ENCODE assay signal across 17 cellular contexts in genomic region chr9:75990181-75990580, GRCh38.
DNase-seq lines count a peak whose midpoint lies in the region; ATAC-seq and TF ChIP-seq lines count a peak whose summit lies in the region.
"Had no signal": no experiment of that assay in that cellular context is flagged by ENCODE, and none has a peak within 500 bp of the region (broad histone marks: within the 10 kb centered on the region; RNA-seq: fewer than 3 reads in every experiment).

No MANE protein-coding gene starts in this region.

- H3K4me3 ChIP-seq in duodenal mucosa (ENCODE audit: low read depth in 1 of 2, low read length in 2 of 2) (peak overlapping the region; percentile 11 to 12), mesenchymal stem cell (ENCODE audit: insufficient read depth in 1 of 2, low read depth in 1 of 2, low read length in 2 of 2) (no peak overlapping the region), psoas muscle (no peak overlapping the region)

- 97% methylated on average over 5 of the region's 5 CpGs for WGBS in mesenchymal stem cell
- WGBS in psoas muscle, 3 donors = 76 to 82% (median 81%) methylated on average over 5 of the region's 5 CpGs

- no peak for TF ChIP-seq CTCF in psoas muscle (IDR thresholded peaks at IDR 0.05)

- no peak overlapping the region for H4K91ac ChIP-seq in mesenchymal stem cell (ENCODE audit: low read length)

- H4K8ac ChIP-seq in mesenchymal stem cell (ENCODE audit: low read length) = no peak overlapping the region

- H3K14ac ChIP-seq in mesenchymal stem cell (ENCODE audit: low read length in 2 of 2) = no peak overlapping the region

- intact Hi-C loops in posterior vena cava (cut with DNase I) = loop anchor here in 1 of 2 donors (2.0 kb wide), 1 partner anchor 15 kb away; no protein-coding TSS in a partner anchor
- intact Hi-C loops in psoas muscle (cut with DNase I) = no loop called here

- H2AFZ ChIP-seq in mesenchymal stem cell (ENCODE audit: low read depth, low read length) = no peak overlapping the region

- no peak overlapping the region for H2BK12ac ChIP-seq in mesenchymal stem cell (ENCODE audit: low read length in 2 of 2)

- H3K79me1 ChIP-seq in mesenchymal stem cell (replicated peaks; ENCODE audit: low read length, poor library complexity, severe bottlenecking) = no peaks in the 10 kb centered on the region

- H3K27ac ChIP-seq in duodenal mucosa (ENCODE audit: low read depth, low read length) = no peak overlapping the region
- no peak overlapping the region for H3K27ac ChIP-seq in mesenchymal stem cell (ENCODE audit: low read length, poor library complexity, severe bottlenecking)
- H3K27ac ChIP-seq in psoas muscle = no peak overlapping the region

- H2BK120ac ChIP-seq in mesenchymal stem cell (ENCODE audit: low read depth, low read length) = no peak overlapping the region

- no peak overlapping the region for H3K4me2 ChIP-seq in mesenchymal stem cell (ENCODE audit: low read length, poor library complexity, severe bottlenecking)

- H3K4me1 ChIP-seq in duodenal mucosa (ENCODE audit: control insufficient read depth in 1 of 2, insufficient read depth in 2 of 2, low read length in 2 of 2) (peaks cover 30 to 50% of the 10 kb centered on the region in 2 donors), mesenchymal stem cell (ENCODE audit: control insufficient read depth, insufficient read depth, low read depth, low read length) (no peaks in the 10 kb centered on the region), psoas muscle (no peaks in the 10 kb centered on the region)
- H3K4me1 ChIP-seq: BE2C, Caco-2 had no signal

- H3K36me3 ChIP-seq in duodenal mucosa (ENCODE audit: control insufficient read depth in 1 of 2, insufficient read depth in 2 of 2, low read length in 2 of 2) (peaks cover 14 to 18% of the 10 kb centered on the region in 2 donors), mesenchymal stem cell (ENCODE audit: control insufficient read depth in 1 of 2, insufficient read depth in 2 of 2, low read depth in 1 of 2, low read length in 2 of 2) (no peaks in the 10 kb centered on the region), psoas muscle (ENCODE audit: insufficient read depth in 1 of 2, low read depth in 1 of 2) (no peaks in the 10 kb centered on the region)
- H3K36me3 ChIP-seq: BE2C had no signal

- no peak overlapping the region for H2BK15ac ChIP-seq in mesenchymal stem cell (ENCODE audit: low read depth, poor library complexity, severe bottlenecking)

- no peak overlapping the region for H3K23ac ChIP-seq in mesenchymal stem cell (ENCODE audit: low read length in 2 of 2)

- H3K9ac ChIP-seq in duodenal mucosa (ENCODE audit: low read depth in 1 of 2, low read length in 2 of 2) (peak overlapping the region; percentile 5 to 39), mesenchymal stem cell (ENCODE audit: low read length) (no peak overlapping the region)

- H3K9me3 ChIP-seq in duodenal mucosa (ENCODE audit: control insufficient read depth in 1 of 2, low read length in 2 of 2) (no peaks in the 10 kb centered on the region), mesenchymal stem cell (ENCODE audit: control insufficient read depth, low read length) (no peaks in the 10 kb centered on the region), psoas muscle (no peaks in the 10 kb centered on the region)
- H3K9me3 ChIP-seq: BE2C, Caco-2 had no signal

- H3K27me3 ChIP-seq in duodenal mucosa (ENCODE audit: control insufficient read depth in 1 of 2, insufficient read depth in 2 of 2, low read length in 2 of 2) (no peaks in the 10 kb centered on the region), mesenchymal stem cell (ENCODE audit: control insufficient read depth in 1 of 2, insufficient read depth in 1 of 2, low read length in 2 of 2) (no peaks in the 10 kb centered on the region), psoas muscle (ENCODE audit: insufficient read depth in 3 of 3, low read length in 2 of 3) (no peaks in the 10 kb centered on the region)
- H3K27me3 ChIP-seq: BE2C had no signal

- H2BK5ac ChIP-seq in mesenchymal stem cell (ENCODE audit: low read depth, low read length, poor library complexity, severe bottlenecking) = no peak overlapping the region

- no peak for DNase-seq in mesenchymal stem cell
- DNase-seq in retina = peak; percentile 76
- DNase-seq in NCI-H2196 (lab: John Stamatoyannopoulos, UW; ENCODE audit: unreplicated experiment) = no peak
- no peak for DNase-seq in posterior vena cava (ENCODE audit: low spot score)
- DNase-seq in activated CD4-positive, alpha-beta T cell treated with anti-CD3 and anti-CD28 coated beads, Interleukin-2, amount 50 U/mL, for 1 hour = no peak
- DNase-seq in psoas muscle = no peak
- DNase-seq: ACHN; BE2C; C1 segment of cervical spinal cord; Caco-2; CD4-positive, alpha-beta T cell; GOT3; H7; HFFc6; IMR-90 had no signal

- ATAC-seq in psoas muscle = no peak
- ATAC-seq: HCT116 had no signal

- no peak overlapping the region for H3K4ac ChIP-seq in mesenchymal stem cell (ENCODE audit: low read depth in 1 of 2, low read length in 2 of 2)

- H2AK5ac ChIP-seq in mesenchymal stem cell (ENCODE audit: low read length, severe bottlenecking) = peak overlapping the region; percentile 13

- no peak overlapping the region for H3K18ac ChIP-seq in mesenchymal stem cell (ENCODE audit: low read depth in 1 of 2, low read length in 2 of 2)

Comparison
In these comparisons a context has a peak if more than half of its experiments do, and no peak if none do; other contexts are left out.
1. H3K4me3 ChIP-seq: peak in duodenal mucosa (2 of 2); none in mesenchymal stem cell (0 of 2) and psoas muscle (single experiment).